Comparison of ENCODE assay signal across 8 cellular contexts in genomic region chr6:41074692-41075436, GRCh38. TPM values are rescaled to one million over a fixed set of nuclear protein-coding genes. Genes with fewer than 3 reads are reported as not detected.
DNase-seq lines count a peak whose midpoint lies in the region; ATAC-seq and TF ChIP-seq lines count a peak whose summit lies in the region.

No MANE protein-coding gene starts in this region.

- H3K36me3 ChIP-seq in SJCRH30 (peaks cover 12% of the 10 kb centered on the region), esophagus muscularis mucosa (peaks cover 0 to 13% (median 8%) of the 10 kb centered on the region in 4 donors)

- H3K27ac ChIP-seq in SJCRH30 (no peak overlapping the region; the same call in 1 of the 2 replicates), esophagus muscularis mucosa (replicated peaks in 1 of 4) (peak overlapping the region; percentile 98 to 100 (median 99))

- H3K4me3 ChIP-seq in GM12875 (ENCODE audit: low read depth, low read length): peak overlapping the region; percentile 90
- peak overlapping the region; percentile 96 for H3K4me3 ChIP-seq in SJCRH30
- peak overlapping the region; percentile 89 to 98 (median 96) for H3K4me3 ChIP-seq in esophagus muscularis mucosa
- H3K4me3 ChIP-seq in retinal pigment epithelial cell (ENCODE audit: low read length): peak overlapping the region; percentile 86

- 52% methylated on average over 11 of the region's 11 CpGs for WGBS in esophagus muscularis mucosa

- H3K4me1 ChIP-seq in SJCRH30: peaks cover 4% of the 10 kb centered on the region; the same call in 1 of the 2 replicates
- H3K4me1 ChIP-seq in esophagus muscularis mucosa: peaks cover 29 to 40% (median 39%) of the 10 kb centered on the region in 4 donors

- no peak for ATAC-seq in GM18520 (IDR thresholded peaks at IDR 0.05; ENCODE audit: unreplicated experiment)

- DNase-seq in SJCRH30 (no peak), esophagus muscularis mucosa (ENCODE audit: extremely low spot score) (no peak), retinal pigment epithelial cell (ENCODE audit: low read depth) (no peak), SKM-1 treated with dmso at 0.1 percent for 144 hours (lab: John Stamatoyannopoulos, UW; ENCODE audit: unreplicated experiment) (no peak), NCI-H345 treated with DMSO at 0.1 percent for 48 hours (lab: John Stamatoyannopoulos, UW; ENCODE audit: unreplicated experiment) (no peak)
- DNase-seq in activated CD4-positive, alpha-beta T cell treated with anti-CD3 and anti-CD28 coated beads for 4 hours: no peak

- intact Hi-C loops in esophagus muscularis mucosa (cut with DNase I): no loop called here

- no peaks in the 10 kb centered on the region for H3K9me3 ChIP-seq in SJCRH30 (replicated peaks)
- H3K9me3 ChIP-seq in esophagus muscularis mucosa: no peaks in the 10 kb centered on the region

- no peak for TF ChIP-seq EP300 in esophagus muscularis mucosa (IDR thresholded peaks at IDR 0.05)

- TF ChIP-seq CTCF in GM12875 (IDR thresholded peaks at IDR 0.05; ENCODE audit: borderline replicate concordance, insufficient read depth, low read depth, low read length) (no peak), esophagus muscularis mucosa (IDR thresholded peaks at IDR 0.05) (no peak), retinal pigment epithelial cell (conservative IDR thresholded peaks at IDR 0.05; ENCODE audit: low read depth, low read length) (no peak)

- TF ChIP-seq POLR2A in esophagus muscularis mucosa (IDR thresholded peaks at IDR 0.05; ENCODE audit: low read depth): no peak

- H3K27me3 ChIP-seq in SJCRH30 (no peaks in the 10 kb centered on the region), esophagus muscularis mucosa (no peaks in the 10 kb centered on the region)

RNA-seq across cellular contexts. Expression of gene NFYA, which starts 2.1 kb away (rescaled TPM):
- total RNA-seq in SJCRH30 (2014; rRNA removed; shearing (Covaris generic)): 32.4 and 33.3 TPM in 2 replicates
- total RNA-seq in esophagus muscularis mucosa: 10 to 100 TPM in 3 of 4 donors, 1 to 10 TPM in 1; 9.1 to 11.4 (median 10.5) TPM

RNA-seq across cellular contexts. Expression of gene OARD1, which starts 2.7 kb away (rescaled TPM):
- total RNA-seq in SJCRH30 (2014; rRNA removed; shearing (Covaris generic)): 24.8 and 30.8 TPM in 2 replicates
- 10 to 100 TPM; 11.9 to 19.4 (median 16.5) TPM for total RNA-seq in esophagus muscularis mucosa

RNA-seq across cellular contexts. Expression of gene APOBEC2, which starts 21.9 kb away (rescaled TPM):
- 7.0 and 7.7 TPM in 2 replicates for total RNA-seq in SJCRH30 (2014; rRNA removed; shearing (Covaris generic))
- total RNA-seq in esophagus muscularis mucosa: 1 to 10 TPM in 1 of 4 donors, under 1 TPM in 2, not detected in 1; 0.50 to 1.0 (median 0.97) TPM

RNA-seq across cellular contexts. Expression of gene TSPO2, which starts 32.6 kb away (rescaled TPM):
- not detected in 2 replicates for total RNA-seq in SJCRH30 (2014; rRNA removed; shearing (Covaris generic))
- total RNA-seq in esophagus muscularis mucosa: not detected

RNA-seq across cellular contexts. Expression of gene UNC5CL, which starts 35.8 kb away (rescaled TPM):
- 0.23 and 0.40 TPM in 2 replicates for total RNA-seq in SJCRH30 (2014; rRNA removed; shearing (Covaris generic))
- under 1 TPM; 0.33 to 0.83 (median 0.60) TPM for total RNA-seq in esophagus muscularis mucosa
